21 cellular contexts compared by ENCODE assay signal in genomic region chr11:75697906-75698563, GRCh38. TPM values are rescaled to one million over a fixed set of nuclear protein-coding genes. Genes with fewer than 3 reads are reported as not detected.
DNase-seq lines count a peak whose midpoint lies in the region; FAIRE-seq and TF ChIP-seq lines count a peak whose summit lies in the region.
"Had no signal": no experiment of that assay in that cellular context is flagged by ENCODE, and none has a peak within 500 bp of the region (broad histone marks: within the 10 kb centered on the region; RNA-seq: fewer than 3 reads in every experiment).

No MANE protein-coding gene starts in this region.

- peaks cover 17% of the 10 kb centered on the region for H3F3A ChIP-seq in PC-9 (ENCODE audit: insufficient read depth, low read depth)

- H3K18ac ChIP-seq in trophoblast cell (ENCODE audit: low read length): no peak overlapping the region

- H3K36me3 Mint-ChIP-seq in CD4-positive, alpha-beta memory T cell: no peaks in the 10 kb centered on the region

- H4K12ac ChIP-seq in trophoblast cell (ENCODE audit: low read depth, low read length): no peak overlapping the region

- H3K4me3 ChIP-seq in PC-9 (no peak overlapping the region), epithelial cell of esophagus (ENCODE audit: low read length) (no peak overlapping the region), trophoblast cell (ENCODE audit: low read depth, low read length) (no peak overlapping the region)
- H3K4me3 ChIP-seq in CD4-positive, alpha-beta memory T cell (ENCODE audit: low read length in 2 of 2): no peak overlapping the region
- H3K4me3 ChIP-seq: GM23248, HAP-1, Peyer's patch, SK-N-MC had no signal

- H3K4ac ChIP-seq in trophoblast cell (ENCODE audit: low read depth, low read length): no peak overlapping the region

- H2BK5ac ChIP-seq in trophoblast cell (ENCODE audit: low read depth, low read length, poor library complexity): no peak overlapping the region

- H3K27ac ChIP-seq in PC-9: no peak overlapping the region
- H3K27ac ChIP-seq in trophoblast cell (ENCODE audit: low read depth, low read length): no peak overlapping the region
- H3K27ac ChIP-seq in CD4-positive, alpha-beta memory T cell (ENCODE audit: low read depth, low read length): no peak overlapping the region
- H3K27ac ChIP-seq in caudate nucleus (ENCODE audit: low read depth, low read length): no peak overlapping the region
- H3K27ac ChIP-seq: C4-2B, GM23248, Peyer's patch, SK-N-MC had no signal

- no peaks in the 10 kb centered on the region for H3K27me3 ChIP-seq in PC-9 (ENCODE audit: insufficient read depth, low read depth)
- H3K27me3 ChIP-seq in trophoblast cell (ENCODE audit: insufficient read depth, low read length): no peaks in the 10 kb centered on the region
- H3K27me3 ChIP-seq in CD4-positive, alpha-beta memory T cell (ENCODE audit: insufficient read depth, low read length): no peaks in the 10 kb centered on the region
- H3K27me3 ChIP-seq: Peyer's patch had no signal

- H3K9me3 ChIP-seq in PC-9 (ENCODE audit: insufficient read depth, low read depth): no peaks in the 10 kb centered on the region
- H3K9me3 ChIP-seq in trophoblast cell (ENCODE audit: insufficient read depth, low read depth, low read length): peaks cover 2% of the 10 kb centered on the region
- H3K9me3 ChIP-seq in CD4-positive, alpha-beta memory T cell (ENCODE audit: control insufficient read depth in 1 of 2, low read length in 2 of 2): no peaks in the 10 kb centered on the region
- H3K9me3 ChIP-seq: HAP-1, Peyer's patch had no signal

- no peak overlapping the region for H3K27ac Mint-ChIP-seq in CD4-positive, alpha-beta memory T cell

- H2AK5ac ChIP-seq in trophoblast cell (ENCODE audit: low read length): no peak overlapping the region

- no peak overlapping the region for H3K23ac ChIP-seq in trophoblast cell (ENCODE audit: low read length)

- H3K14ac ChIP-seq in trophoblast cell (ENCODE audit: low read length): no peak overlapping the region

- H4K8ac ChIP-seq in trophoblast cell (ENCODE audit: low read depth, low read length): no peak overlapping the region

- no peaks in the 10 kb centered on the region for H3K36me3 ChIP-seq in PC-9 (ENCODE audit: low read depth)
- H3K36me3 ChIP-seq in trophoblast cell (ENCODE audit: control insufficient read depth in 1 of 2, insufficient read depth in 2 of 2, low read length in 2 of 2): no peaks in the 10 kb centered on the region
- H3K36me3 ChIP-seq in CD4-positive, alpha-beta memory T cell (ENCODE audit: insufficient read depth, low read length): no peaks in the 10 kb centered on the region
- H3K36me3 ChIP-seq: HAP-1, Peyer's patch had no signal

- no peak overlapping the region for H3K9ac ChIP-seq in trophoblast cell (ENCODE audit: low read length)
- H3K9ac ChIP-seq: GM23248 had no signal

- intact Hi-C loops in PC-9 (cut with micrococcal nuclease; ENCODE audit: unreplicated experiment): no loop called here
- intact Hi-C loops in CD4-positive, alpha-beta memory T cell (cut with micrococcal nuclease): no loop called here

- H3K79me1 ChIP-seq in trophoblast cell (ENCODE audit: low read length): no peaks in the 10 kb centered on the region

- no peaks in the 10 kb centered on the region for H3K9me2 ChIP-seq in PC-9 (ENCODE audit: insufficient read depth)

- H3K4me2 ChIP-seq in PC-9: peak overlapping the region; percentile 37
- H3K4me2 ChIP-seq in trophoblast cell (ENCODE audit: low read length): no peak overlapping the region

- H3K4me3 Mint-ChIP-seq in CD4-positive, alpha-beta memory T cell: no peak overlapping the region

- CTCF ChIA-PET in PC-9 (lab: Charles Lee): interaction anchor here (0.6 to 0.8 kb wide), 3 partner anchors 121 to 199 kb away, joined by 3 to 8 read pairs (median 3); no protein-coding TSS in a partner anchor
- CTCF ChIA-PET in CD4-positive, alpha-beta memory T cell (lab: Charles Lee; ENCODE audit: partially characterized antibody): interaction anchor here (1.5 to 1.6 kb wide), 2 partner anchors 8 to 14 kb away, joined by 3 to 8 read pairs; no protein-coding TSS in a partner anchor

- peaks cover 0 to 3% (median 0%) of the 10 kb centered on the region in 8 donors for H3K9me3 Mint-ChIP-seq in CD4-positive, alpha-beta memory T cell

- no peaks in the 10 kb centered on the region for H4K20me1 ChIP-seq in PC-9 (ENCODE audit: insufficient read depth)

- BruUV-seq in PC-9 (replicated peaks; lab: Mats Ljungman, UMichigan): no TSS peak

- H2BK120ac ChIP-seq in trophoblast cell (ENCODE audit: insufficient read depth, low read length, poor library complexity): no peak overlapping the region

- no peak overlapping the region for H2AFZ ChIP-seq in PC-9
- no peak overlapping the region for H2AFZ ChIP-seq in trophoblast cell (ENCODE audit: insufficient read depth, low read length, poor library complexity)
- H2AFZ ChIP-seq: GM23248 had no signal

- no peak overlapping the region for H2BK12ac ChIP-seq in trophoblast cell (ENCODE audit: low read length)

- peak; percentile 59 for FAIRE-seq in HTR-8/SVneo (lab: Jason Lieb, UNC)

- no CpG with 5 or more reads among the region's 4 CpGs for WGBS in trophoblast cell (ENCODE audit: extremely low coverage, insufficient coverage, insufficient read length)

- no peak for DNase-seq in HTR-8/SVneo (ENCODE audit: insufficient read length, low spot score)
- peak; percentile 20 to 69 for DNase-seq in PC-9
- peak; percentile 71 for DNase-seq in epithelial cell of esophagus (ENCODE audit: low read depth)
- peak; percentile 57 to 67 for DNase-seq in trophoblast cell
- no peak for DNase-seq in activated CD8-positive, alpha-beta memory T cell treated with anti-CD3 and anti-CD28 coated beads, Interleukin-2, amount 50 U/mL, for 48 hours
- no peak for DNase-seq in CD4-positive, alpha-beta memory T cell
- DNase-seq in caudate nucleus (lab: John Stamatoyannopoulos, UW): no peak
- DNase-seq: AML-193, COR-L47, GDM1, GM23248, KBM-7, NCI-H1417 treated with DMSO at 0.1 percent for 48 hours, NCI-H187 treated with DMSO at 0.1 percent for 48 hours, NCI-H345, NCI-H524 treated with DMSO at 0.1 percent for 48 hours, Peyer's patch, SHP77 had no signal

- TF ChIP-seq CTCF in PC-9 (conservative IDR thresholded peaks at IDR 0.05): no peak
- TF ChIP-seq CTCF in epithelial cell of esophagus (IDR thresholded peaks at IDR 0.05; ENCODE audit: insufficient read depth, low read depth, low read length, missing control alignments): no peak

- H3K4me1 Mint-ChIP-seq in CD4-positive, alpha-beta memory T cell: no peaks in the 10 kb centered on the region

- peaks cover 18% of the 10 kb centered on the region for H3K4me1 ChIP-seq in PC-9 (replicated peaks; ENCODE audit: insufficient read depth)
- peaks cover 7% of the 10 kb centered on the region in 2 experiments for H3K4me1 ChIP-seq in trophoblast cell (ENCODE audit: control insufficient read depth in 1 of 2, insufficient read depth in 2 of 2, low read length in 2 of 2)
- H3K4me1 ChIP-seq in CD4-positive, alpha-beta memory T cell (ENCODE audit: insufficient read depth, low read length): no peaks in the 10 kb centered on the region
- H3K4me1 ChIP-seq: HAP-1, Peyer's patch had no signal

- H3K79me2 ChIP-seq in PC-9 (ENCODE audit: low read depth): no peaks in the 10 kb centered on the region
- no peaks in the 10 kb centered on the region for H3K79me2 ChIP-seq in trophoblast cell (ENCODE audit: control insufficient read depth, insufficient read depth, low read length, poor library complexity)

- H4K91ac ChIP-seq in trophoblast cell (ENCODE audit: low read depth, low read length): no peak overlapping the region

- peaks cover 31 to 42% of the 10 kb centered on the region in 2 donors for H3K27me3 Mint-ChIP-seq in CD4-positive, alpha-beta memory T cell

- POLR2A ChIA-PET in PC-9 (lab: Charles Lee; ENCODE audit: unreplicated experiment): interaction anchor here (0.7 kb wide), 1 partner anchor 135 kb away, joined by 3 read pairs; no protein-coding TSS in a partner anchor
- POLR2A ChIA-PET in CD4-positive, alpha-beta memory T cell (lab: Charles Lee; ENCODE audit: partially characterized antibody): no interaction called here

RNA-seq across cellular contexts. Expression of gene MOGAT2, which starts 19.6 kb away (rescaled TPM):
- not detected in 2 replicates for total RNA-seq in PC-9 (2021)
- polyA plus RNA-seq in trophoblast cell (2013): not detected in 2 replicates
- total RNA-seq in CD4-positive, alpha-beta memory T cell: not detected
- not detected for polyA plus RNA-seq in CD4-positive, alpha-beta memory T cell
- total RNA-seq: GM23248 had no signal
- polyA plus RNA-seq: GM23248 had no signal

RNA-seq across cellular contexts. Expression of gene MAP6, which starts 29.2 kb away (rescaled TPM):
- 0.45 TPM in 1 of 2 replicates, not detected in the other for total RNA-seq in PC-9 (2021)
- polyA plus RNA-seq in trophoblast cell (2013): 0.01 TPM in 1 of 2 replicates, not detected in the other
- total RNA-seq in CD4-positive, alpha-beta memory T cell: not detected
- not detected for polyA plus RNA-seq in CD4-positive, alpha-beta memory T cell

Comparison
In these comparisons a context has a peak if more than half of its experiments do, and no peak if none do; other contexts are left out.
1. DNase-seq: peak in PC-9 (2 of 2), epithelial cell of esophagus (single experiment) and trophoblast cell (2 of 2); none in HTR-8/SVneo (single experiment), activated CD8-positive, alpha-beta memory T cell treated with anti-CD3 and anti-CD28 coated beads, Interleukin-2, amount 50 U/mL, for 48 hours (single experiment), CD4-positive, alpha-beta memory T cell (0 of 5) and caudate nucleus (0 of 61).